Comparison of ENCODE assay signal across 9 cellular contexts in genomic region chr21:28336299-28336698, GRCh38.
A peak's percentile ranks its signal among the peaks of the same experiment; 100 is the strongest.
DNase-seq lines count a peak whose midpoint lies in the region; ATAC-seq, FAIRE-seq and TF ChIP-seq lines count a peak whose summit lies in the region.
"Had no signal": no experiment of that assay in that cellular context is flagged by ENCODE, and none has a peak within 500 bp of the region (broad histone marks: within the 10 kb centered on the region; RNA-seq: fewer than 3 reads in every experiment).

No MANE protein-coding gene starts in this region.

- no peaks in the 10 kb centered on the region for H3K9me3 ChIP-seq in cardiac muscle cell (ENCODE audit: low read depth)
- H3K9me3 ChIP-seq in CD8-positive, alpha-beta T cell (ENCODE audit: low read length) = no peaks in the 10 kb centered on the region

- FAIRE-seq in GM12892 (lab: Jason Lieb, UNC) = no peak

- H3K4me1 ChIP-seq in cardiac muscle cell (ENCODE audit: low read depth) = peaks cover 49% of the 10 kb centered on the region
- H3K4me1 ChIP-seq in CD8-positive, alpha-beta T cell (ENCODE audit: insufficient read depth, low read length) = no peaks in the 10 kb centered on the region

- no peak overlapping the region for H3K27ac ChIP-seq in cardiac muscle cell
- no peak overlapping the region for H3K27ac ChIP-seq in CD8-positive, alpha-beta T cell (ENCODE audit: low read depth, low read length)

- no peaks in the 10 kb centered on the region for H3K9me3 Mint-ChIP-seq in CD8-positive, alpha-beta T cell

- no peak overlapping the region for H3K27ac Mint-ChIP-seq in CD8-positive, alpha-beta T cell
- H3K27ac Mint-ChIP-seq: naive B cell had no signal

- DNase-seq in HT-29 (ENCODE audit: low spot score) = peak; percentile 60
- peak; percentile 29 for DNase-seq in T1000 (lab: John Stamatoyannopoulos, UW)
- DNase-seq in cardiac muscle cell (ENCODE audit: low read depth in 1 of 2, low spot score in 1 of 2) = peak; percentile 74 to 92
- DNase-seq in smooth muscle cell of the brain vasculature (ENCODE audit: low read depth, low spot score) = peak; percentile 36
- no peak for DNase-seq in CD8-positive, alpha-beta T cell
- DNase-seq in left colon = no peak
- DNase-seq in GM12892 (ENCODE audit: insufficient read length) = no peak
- DNase-seq: naive B cell had no signal

- intact Hi-C loops in CD8-positive, alpha-beta T cell (cut with DNase I, micrococcal nuclease) = no loop called here
- intact Hi-C loops in left colon (cut with DNase I, micrococcal nuclease) = no loop called here

- POLR2A ChIA-PET in CD8-positive, alpha-beta T cell (lab: Charles Lee) = no interaction called here

- CTCF ChIA-PET in CD8-positive, alpha-beta T cell (lab: Charles Lee) = no interaction called here

- ATAC-seq in HG03095 (IDR thresholded peaks at IDR 0.05; ENCODE audit: unreplicated experiment) (no peak), left colon (no peak)
- no peak for ATAC-seq in CD8-positive, alpha-beta T cell

- no peaks in the 10 kb centered on the region for H3K27me3 Mint-ChIP-seq in CD8-positive, alpha-beta T cell (ENCODE audit: low read depth)
- H3K27me3 Mint-ChIP-seq: naive B cell had no signal

- no peak for TF ChIP-seq POLR2A in GM12892 (IDR thresholded peaks at IDR 0.05; ENCODE audit: low read depth, low read length)

- H3K4me1 Mint-ChIP-seq in CD8-positive, alpha-beta T cell (ENCODE audit: low read depth) = no peaks in the 10 kb centered on the region

- no peaks in the 10 kb centered on the region for H3K27me3 ChIP-seq in cardiac muscle cell
- no peaks in the 10 kb centered on the region for H3K27me3 ChIP-seq in CD8-positive, alpha-beta T cell (ENCODE audit: insufficient read depth, low read length)

- H3K4me3 Mint-ChIP-seq in CD8-positive, alpha-beta T cell = no peak overlapping the region
- H3K4me3 Mint-ChIP-seq: naive B cell had no signal

- no peaks in the 10 kb centered on the region for H3K36me3 ChIP-seq in cardiac muscle cell
- no peaks in the 10 kb centered on the region for H3K36me3 ChIP-seq in CD8-positive, alpha-beta T cell (ENCODE audit: insufficient read depth, low read length)

- no peaks in the 10 kb centered on the region for H3K36me3 Mint-ChIP-seq in CD8-positive, alpha-beta T cell
- H3K36me3 Mint-ChIP-seq: naive B cell had no signal

- H3K4me3 ChIP-seq in cardiac muscle cell = no peak overlapping the region
- H3K4me3 ChIP-seq in CD8-positive, alpha-beta T cell (ENCODE audit: low read depth, low read length) = no peak overlapping the region

- peak; percentile 62 for TF ChIP-seq CTCF in cardiac muscle cell (IDR thresholded peaks at IDR 0.05; ENCODE audit: low read depth, low read length)
- TF ChIP-seq CTCF in CD8-positive, alpha-beta T cell (IDR thresholded peaks at IDR 0.05) = no peak

Comparison
In these comparisons a context has a peak if more than half of its experiments do, and no peak if none do; other contexts are left out.
1. DNase-seq: peak in HT-29 (single experiment), T1000 (single experiment), cardiac muscle cell (2 of 2) and smooth muscle cell of the brain vasculature (single experiment); none in CD8-positive, alpha-beta T cell (0 of 7), left colon (0 of 2) and GM12892 (single experiment).